In genomic region chr12:19574606-19575005, GRCh38 we compare ENCODE assay signal across 15 cellular contexts.
DNase-seq lines count a peak whose midpoint lies in the region; ATAC-seq, FAIRE-seq and TF ChIP-seq lines count a peak whose summit lies in the region.
"Had no signal": no experiment of that assay in that cellular context is flagged by ENCODE, and none has a peak within 500 bp of the region (broad histone marks: within the 10 kb centered on the region; RNA-seq: fewer than 3 reads in every experiment).

No MANE protein-coding gene starts in this region.

- H2BK20ac ChIP-seq in H1 (ENCODE audit: low read length), result no peak overlapping the region

- no peak overlapping the region; the same call in 1 of the 2 replicates for H2BK12ac ChIP-seq in H1 (ENCODE audit: low read depth, low read length)

- no peak overlapping the region for H2BK15ac ChIP-seq in H1 (ENCODE audit: low read length)

- peak overlapping the region; percentile 69; the same call in 1 of the 2 replicates for H3K9ac ChIP-seq in SK-N-SH
- H3K9ac ChIP-seq in H1 (replicated peaks in 1 of 4; ENCODE audit: extremely low read depth in 1 of 4, low read depth in 3 of 4, low read length in 3 of 4), result no peak overlapping the region
- H3K9ac ChIP-seq in smooth muscle cell (ENCODE audit: low read depth), result no peak overlapping the region

- TF ChIP-seq RAD21 in SK-N-SH (IDR thresholded peaks at IDR 0.05; ENCODE audit: low read length) (no peak), H1 (IDR thresholded peaks at IDR 0.05 in 1 of 2, conservative IDR thresholded peaks at IDR 0.05 in 1 of 2; ENCODE audit: low read depth in 2 of 2, low read length in 2 of 2) (0 out of 4 replicates have a peak, but pooled peaks of 1 of the 2 experiments have one; percentile 22)

- H3K27me3 ChIP-seq in SK-N-SH (ENCODE audit: insufficient read depth) (no peaks in the 10 kb centered on the region), H1 (replicated peaks in 1 of 4; ENCODE audit: control insufficient read depth in 3 of 4, extremely low read depth in 1 of 4, insufficient read depth in 3 of 4, low read length in 3 of 4) (no peaks in the 10 kb centered on the region), smooth muscle cell (ENCODE audit: low read depth) (no peaks in the 10 kb centered on the region), stomach (no peaks in the 10 kb centered on the region)
- H3K27me3 ChIP-seq: upper lobe of left lung had no signal

- H3K56ac ChIP-seq in H1 (replicated peaks; ENCODE audit: insufficient read length, low read depth, low read length), result no peak overlapping the region

- H3K36me3 ChIP-seq in SK-N-SH (replicated peaks in 1 of 2; ENCODE audit: control insufficient read depth in 1 of 2, insufficient read depth in 2 of 2, low read length in 1 of 2), result peaks cover 0 to 3% of the 10 kb centered on the region in 2 experiments
- no peaks in the 10 kb centered on the region for H3K36me3 ChIP-seq in H1 (ENCODE audit: control insufficient read depth in 2 of 4, insufficient read depth in 4 of 4, low read length in 3 of 4)
- no peaks in the 10 kb centered on the region for H3K36me3 ChIP-seq in smooth muscle cell (ENCODE audit: low read depth)
- no peaks in the 10 kb centered on the region for H3K36me3 ChIP-seq in stomach
- H3K36me3 ChIP-seq: HAP-1, upper lobe of left lung had no signal

- TF ChIP-seq POLR2A in H1 (IDR thresholded peaks at IDR 0.05; ENCODE audit: control extremely low read depth in 1 of 2, low read depth in 2 of 2, low read length in 2 of 2) (no peak), stomach (IDR thresholded peaks at IDR 0.05) (no peak)

- peak overlapping the region; percentile 39; the same call in 1 of the 2 replicates for H2AFZ ChIP-seq in SK-N-SH (ENCODE audit: low read depth)
- no peak overlapping the region for H2AFZ ChIP-seq in H1 (ENCODE audit: low read length)
- H2AFZ ChIP-seq in smooth muscle cell (ENCODE audit: low read depth), result no peak overlapping the region

- no peak overlapping the region for H4K5ac ChIP-seq in H1 (ENCODE audit: insufficient read length, low read depth, low read length)

- no peak for FAIRE-seq in H1 (lab: Jason Lieb, UNC)
- FAIRE-seq: G401.6, TTC549 had no signal

- H3K4me3 ChIP-seq in SK-N-SH (ENCODE audit: low read depth in 2 of 2, low read length in 1 of 2) (no peak overlapping the region), H1 (ENCODE audit: extremely low read depth in 1 of 4, insufficient read depth in 2 of 4, low read depth in 3 of 4, low read length in 4 of 4) (no peak overlapping the region), smooth muscle cell (no peak overlapping the region), stomach (no peak overlapping the region)
- H3K4me3 ChIP-seq: coronary artery, HAP-1, upper lobe of left lung had no signal

- H3K4me1 ChIP-seq in SK-N-SH (ENCODE audit: control insufficient read depth in 1 of 2, insufficient read depth in 2 of 2, low read depth in 1 of 2, low read length in 1 of 2) (peaks cover 30 to 42% of the 10 kb centered on the region in 2 experiments), H1 (replicated peaks in 1 of 4; ENCODE audit: control insufficient read depth in 3 of 4, insufficient read depth in 4 of 4, low read length in 3 of 4) (peaks cover 0 to 14% (median under 1%) of the 10 kb centered on the region in 4 experiments; a peak in 5 of 7 replicates), smooth muscle cell (ENCODE audit: low read depth) (peaks cover 8% of the 10 kb centered on the region), stomach (peaks cover 0 to 26% (median 13%) of the 10 kb centered on the region in 4 donors)

- no peak overlapping the region for H4K8ac ChIP-seq in H1 (ENCODE audit: extremely low read depth, insufficient read depth, low read length)

- H3K79me1 ChIP-seq in H1 (ENCODE audit: low read depth, low read length), result no peaks in the 10 kb centered on the region

- peak; percentile 28 for TF ChIP-seq CTCF in SK-N-SH (IDR thresholded peaks at IDR 0.05)
- peak in 2 of 3 experiments; percentile 5 to 26; a peak in 2 of 4 replicates for TF ChIP-seq CTCF in H1 (IDR thresholded peaks at IDR 0.05; ENCODE audit: control extremely low read depth in 1 of 3, insufficient read depth in 1 of 3, low read depth in 1 of 3, low read length in 3 of 3)
- peak; percentile 4 for TF ChIP-seq CTCF in smooth muscle cell (IDR thresholded peaks at IDR 0.05; ENCODE audit: borderline replicate concordance, insufficient read depth, poor library complexity, severe bottlenecking)
- TF ChIP-seq CTCF in stomach (IDR thresholded peaks at IDR 0.05), result no peak

- intact Hi-C loops in stomach (cut with DNase I; ENCODE audit: low total_unique reads), result no loop called here

- TF ChIP-seq EP300 in SK-N-SH (IDR thresholded peaks at IDR 0.05; ENCODE audit: borderline replicate concordance in 1 of 2, low read depth in 1 of 2, low read length in 1 of 2) (no peak), H1 (IDR thresholded peaks at IDR 0.05; ENCODE audit: borderline replicate concordance in 1 of 2, low read depth in 2 of 2, low read length in 2 of 2) (no peak), stomach (IDR thresholded peaks at IDR 0.05) (no peak)

- peaks cover 7% of the 10 kb centered on the region; the same call in 1 of the 2 replicates for H3K9me3 ChIP-seq in SK-N-SH
- H3K9me3 ChIP-seq in H1 (ENCODE audit: insufficient read depth in 2 of 2, low read depth in 1 of 2, low read length in 1 of 2), result no peaks in the 10 kb centered on the region
- H3K9me3 ChIP-seq in smooth muscle cell (replicated peaks; ENCODE audit: low read depth), result no peaks in the 10 kb centered on the region
- no peaks in the 10 kb centered on the region for H3K9me3 ChIP-seq in stomach
- H3K9me3 ChIP-seq: HAP-1, upper lobe of left lung had no signal

- H3K79me2 ChIP-seq in SK-N-SH (ENCODE audit: insufficient read depth) (no peaks in the 10 kb centered on the region), H1 (ENCODE audit: control insufficient read depth in 1 of 2, insufficient read depth in 2 of 2, low read length in 2 of 2) (no peaks in the 10 kb centered on the region), smooth muscle cell (ENCODE audit: low read depth) (no peaks in the 10 kb centered on the region)

- H3K23ac ChIP-seq in H1 (ENCODE audit: insufficient read length), result no peak overlapping the region

- H2AK5ac ChIP-seq in H1 (ENCODE audit: low read depth, low read length), result no peak overlapping the region; the same call in 1 of the 2 replicates

- H3K9me2 ChIP-seq in SK-N-SH, result no peaks in the 10 kb centered on the region

- H3K14ac ChIP-seq in H1 (ENCODE audit: insufficient read length), result no peak overlapping the region

- peak overlapping the region; percentile 54; the same call in 1 of the 2 replicates for H3K4me2 ChIP-seq in SK-N-SH
- H3K4me2 ChIP-seq in H1 (ENCODE audit: insufficient read depth in 1 of 2, low read depth in 2 of 2, low read length in 2 of 2), result no peak overlapping the region
- peak overlapping the region; percentile 60 for H3K4me2 ChIP-seq in smooth muscle cell

- H3K4ac ChIP-seq in H1 (replicated peaks; ENCODE audit: insufficient read length, low read depth, low read length), result no peak overlapping the region

- ATAC-seq in SK-N-SH treated with all-trans-retinoic acid at 6 μM for 48 hours (no peak), HG03196 (IDR thresholded peaks at IDR 0.05; ENCODE audit: unreplicated experiment) (no peak)

- H3K23me2 ChIP-seq in H1 (ENCODE audit: low read depth, low read length), result no peaks in the 10 kb centered on the region

- H4K91ac ChIP-seq in H1 (replicated peaks; ENCODE audit: insufficient read length, low read length), result no peak overlapping the region

- no peak overlapping the region for H2BK120ac ChIP-seq in H1 (replicated peaks; ENCODE audit: low read depth, low read length)

- DNase-seq in SK-N-SH, result peak; percentile 26
- DNase-seq in NCI-H82 treated with DMSO at 0.1 percent for 48 hours (lab: John Stamatoyannopoulos, UW; ENCODE audit: unreplicated experiment), result peak; percentile 85
- no peak for DNase-seq in H1 (ENCODE audit: low read depth in 1 of 2, low spot score in 2 of 2)
- no peak for DNase-seq in smooth muscle cell (lab: John Stamatoyannopoulos, UW; ENCODE audit: unreplicated experiment)
- DNase-seq in stomach, result no peak
- DNase-seq in C1 segment of cervical spinal cord (lab: John Stamatoyannopoulos, UW), result no peak
- DNase-seq: NCI-H1417, retina, upper lobe of left lung had no signal

- POLR2A ChIA-PET in SK-N-SH (lab: Yijun Ruan, JAX) (no interaction called here), H1 (lab: Charles Lee; ENCODE audit: partially characterized antibody) (no interaction called here)

- H2BK5ac ChIP-seq in H1 (ENCODE audit: low read depth, low read length), result no peak overlapping the region

- peak overlapping the region; percentile 98 to 99 for H3K27ac ChIP-seq in SK-N-SH (ENCODE audit: low read depth in 2 of 2, low read length in 1 of 2)
- no peak overlapping the region for H3K27ac ChIP-seq in H1 (ENCODE audit: low read depth, low read length)
- peak overlapping the region; percentile 84 for H3K27ac ChIP-seq in smooth muscle cell (ENCODE audit: low read depth)
- H3K27ac ChIP-seq in stomach, result no peak overlapping the region

- no peak overlapping the region for H3K18ac ChIP-seq in H1 (ENCODE audit: extremely low read depth, low read length)

- H4K20me1 ChIP-seq in SK-N-SH (ENCODE audit: insufficient read depth) (no peaks in the 10 kb centered on the region), H1 (replicated peaks in 1 of 2; ENCODE audit: control insufficient read depth in 1 of 2, insufficient read depth in 2 of 2, low read length in 2 of 2) (no peaks in the 10 kb centered on the region), smooth muscle cell (ENCODE audit: low read depth) (no peaks in the 10 kb centered on the region)

- H3F3A ChIP-seq in SK-N-SH (replicated peaks; ENCODE audit: insufficient read depth) (peaks cover 32% of the 10 kb centered on the region), smooth muscle cell (ENCODE audit: low read depth) (peaks cover 10% of the 10 kb centered on the region)

- CTCF ChIA-PET in SK-N-SH (lab: Yijun Ruan, JAX) (interaction anchor here (0.6 to 1.5 kb wide), 6 partner anchors 13 to 69 kb away, joined by 3 to 4 read pairs (median 4); no protein-coding TSS in a partner anchor), H1 (lab: Charles Lee; ENCODE audit: partially characterized antibody) (interaction anchor here (0.7 to 3.6 kb wide), 14 partner anchors 11 to 183 kb away, joined by 3 to 18 read pairs (median 4); no protein-coding TSS in a partner anchor)

TF ChIP-seq in SK-N-SH treated with all-trans-retinoic acid at 6 μM for 48 hours, 23 proteins besides CTCF, POLR2A, EP300 and RAD21 (continues in another document):
- no peak for TF ChIP-seq ZNF8 (CRISPR knock-in tag; IDR thresholded peaks at IDR 0.05)
- no peak for TF ChIP-seq ZNF565 (CRISPR knock-in tag; conservative IDR thresholded peaks at IDR 0.05; ENCODE audit: low read depth)
- no peak for TF ChIP-seq TOX (CRISPR knock-in tag; IDR thresholded peaks at IDR 0.05; ENCODE audit: borderline replicate concordance)
- no peak for TF ChIP-seq ZFP3 (CRISPR knock-in tag; IDR thresholded peaks at IDR 0.05)
- TF ChIP-seq OSR1 (CRISPR knock-in tag; IDR thresholded peaks at IDR 0.05), result no peak

TF ChIP-seq in H1, 55 proteins besides CTCF, POLR2A, EP300 and RAD21 (continues in another document):
- TF ChIP-seq CTBP2 (IDR thresholded peaks at IDR 0.05; ENCODE audit: borderline replicate concordance, insufficient read depth, insufficient read length, low read length), result no peak
- TF ChIP-seq POLR2AphosphoS5 (IDR thresholded peaks at IDR 0.05; ENCODE audit: low read depth, low read length), result no peak
- TF ChIP-seq PHF8 (conservative IDR thresholded peaks at IDR 0.05; ENCODE audit: low read depth, low read length), result no peak

Comparison
In these comparisons a context has a peak if more than half of its experiments do, and no peak if none do; other contexts are left out.
1. DNase-seq: peak in SK-N-SH (single experiment) and NCI-H82 treated with DMSO at 0.1 percent for 48 hours (single experiment); none in H1 (0 of 2), smooth muscle cell (single experiment), stomach (single experiment) and C1 segment of cervical spinal cord (0 of 14).
2. H3K27ac ChIP-seq: peak in SK-N-SH (2 of 2) and smooth muscle cell (single experiment); none in H1 (single experiment) and stomach (0 of 5).
3. H3K4me2 ChIP-seq: peak in SK-N-SH (single experiment) and smooth muscle cell (single experiment); none in H1 (0 of 2).
4. CTCF ChIP-seq: peak in SK-N-SH (single experiment), H1 (2 of 3) and smooth muscle cell (single experiment); none in stomach (0 of 7).
5. Of the 17 proteins assayed by ChIP-seq in both H1 and SK-N-SH: peak only in H1: none; only in SK-N-SH: MAX; in both: CTCF; in neither: 14; mixed calls (peak in some experiments, not most) for 1.